ENCODE assay signal across 8 cellular contexts in genomic region chr9:98074119-98074990, GRCh38. TPM values are rescaled to one million over a fixed set of nuclear protein-coding genes. Genes with fewer than 3 reads are reported as not detected.
DNase-seq lines count a peak whose midpoint lies in the region; ATAC-seq and TF ChIP-seq lines count a peak whose summit lies in the region.

No MANE protein-coding gene starts in this region.

- no peaks in the 10 kb centered on the region for H3K9me3 Mint-ChIP-seq in activated T-cell treated with anti-CD3 and anti-CD28 coated beads, Interleukin-2, amount 50 U/mL, for 4 hours
- no peaks in the 10 kb centered on the region for H3K9me3 Mint-ChIP-seq in natural killer cell

- H3K27me3 ChIP-seq in BJ (ENCODE audit: control insufficient read depth, insufficient read depth, low read length) = no peaks in the 10 kb centered on the region
- H3K27me3 ChIP-seq in H7 (ENCODE audit: control insufficient read depth, insufficient read depth, low read length) = no peaks in the 10 kb centered on the region
- H3K27me3 ChIP-seq in NT2/D1 (ENCODE audit: insufficient read depth, insufficient read length) = no peaks in the 10 kb centered on the region
- no peaks in the 10 kb centered on the region for H3K27me3 ChIP-seq in esophagus squamous epithelium

- CTCF ChIA-PET in BJ (lab: Yijun Ruan, JAX) = interaction anchor here (0.7 to 3.4 kb wide), 26 partner anchors 13 to 703 kb away, joined by 3 to 17 read pairs (median 4); partner anchors contain the start of gene NANS

- H3K36me3 Mint-ChIP-seq in activated T-cell treated with anti-CD3 and anti-CD28 coated beads, Interleukin-2, amount 50 U/mL, for 4 hours (ENCODE audit: insufficient read depth) = peaks cover 19% of the 10 kb centered on the region
- no peaks in the 10 kb centered on the region for H3K36me3 Mint-ChIP-seq in natural killer cell

- no peak for TF ChIP-seq POLR2A in esophagus squamous epithelium (IDR thresholded peaks at IDR 0.05)

- peak in 1 of 2 donors; percentile 36 for ATAC-seq in activated T-cell treated with anti-CD3 and anti-CD28 coated beads, Interleukin-2, amount 50 U/mL, for 4 hours
- peak; percentile 73 to 85 (median 76) for ATAC-seq in natural killer cell
- no peak for ATAC-seq in GM21360 (IDR thresholded peaks at IDR 0.05; ENCODE audit: unreplicated experiment)

- H3K4me3 ChIP-seq in BJ (ENCODE audit: low read depth, low read length) (no peak overlapping the region), H7 (ENCODE audit: insufficient read depth, low read depth, low read length) (no peak overlapping the region), NT2/D1 (ENCODE audit: insufficient read length, low read depth) (no peak overlapping the region), esophagus squamous epithelium (no peak overlapping the region)

- WGBS in esophagus squamous epithelium, 2 donors = 11 to 14% methylated on average over 7 to 11 of the region's 13 CpGs

- TF ChIP-seq CTCF in BJ (IDR thresholded peaks at IDR 0.05; ENCODE audit: insufficient read depth, low read depth, low read length) = peak; percentile 93
- peak; percentile 91 to 99 (median 93) for TF ChIP-seq CTCF in esophagus squamous epithelium (IDR thresholded peaks at IDR 0.05)
- TF ChIP-seq CTCF in natural killer cell (IDR thresholded peaks at IDR 0.05) = peak; percentile 98

- peak overlapping the region in 1 of 2 donors; percentile 27 for H3K27ac Mint-ChIP-seq in natural killer cell

- peaks cover 28% of the 10 kb centered on the region for H3K4me1 Mint-ChIP-seq in activated T-cell treated with anti-CD3 and anti-CD28 coated beads, Interleukin-2, amount 50 U/mL, for 4 hours (ENCODE audit: low read depth)
- H3K4me1 Mint-ChIP-seq in natural killer cell = peaks cover 0 to 12% of the 10 kb centered on the region in 2 donors

- H3K4me1 ChIP-seq in NT2/D1 (ENCODE audit: insufficient read depth, insufficient read length) = peaks cover 12% of the 10 kb centered on the region
- H3K4me1 ChIP-seq in esophagus squamous epithelium = peaks cover 34 to 61% (median 36%) of the 10 kb centered on the region in 3 donors

- intact Hi-C loops in esophagus squamous epithelium (cut with DNase I) = no loop called here
- intact Hi-C loops in natural killer cell (cut with micrococcal nuclease) = loop anchor here (1.0 to 5.0 kb wide), 4 partner anchors 44 to 189 kb away; partner anchors contain the start of gene TRIM14

- H3K36me3 ChIP-seq in BJ (ENCODE audit: control insufficient read depth, insufficient read depth, low read length) (peaks cover 8% of the 10 kb centered on the region), H7 (replicated peaks; ENCODE audit: control insufficient read depth, insufficient read depth, low read length) (peaks cover 1% of the 10 kb centered on the region; the same call in 1 of the 2 replicates), NT2/D1 (ENCODE audit: insufficient read depth, insufficient read length, low read length) (peaks cover 36% of the 10 kb centered on the region), esophagus squamous epithelium (peaks cover 3 to 26% (median 5%) of the 10 kb centered on the region in 3 donors)

- no peak overlapping the region for H3K4me3 Mint-ChIP-seq in activated T-cell treated with anti-CD3 and anti-CD28 coated beads, Interleukin-2, amount 50 U/mL, for 4 hours
- no peak overlapping the region for H3K4me3 Mint-ChIP-seq in natural killer cell

- H3K9me3 ChIP-seq in NT2/D1 (ENCODE audit: insufficient read depth, low read length) (no peaks in the 10 kb centered on the region), esophagus squamous epithelium (no peaks in the 10 kb centered on the region)

- H3K9ac ChIP-seq in NT2/D1 (ENCODE audit: insufficient read length, low read depth) = peak overlapping the region; percentile 47

- H3K27ac ChIP-seq in esophagus squamous epithelium (peak overlapping the region; percentile 78 to 87 (median 84)), substantia nigra (ENCODE audit: low read depth, low read length, poor library complexity, severe bottlenecking) (no peak overlapping the region)

- POLR2A ChIA-PET in BJ (lab: Charles Lee) = interaction anchor here (0.6 kb wide), 1 partner anchor 122 kb away, joined by 3 read pairs; no protein-coding TSS in a partner anchor

- H3K27me3 Mint-ChIP-seq in activated T-cell treated with anti-CD3 and anti-CD28 coated beads, Interleukin-2, amount 50 U/mL, for 4 hours (ENCODE audit: low read depth) = no peaks in the 10 kb centered on the region
- no peaks in the 10 kb centered on the region for H3K27me3 Mint-ChIP-seq in natural killer cell (ENCODE audit: low read depth in 2 of 2)

- DNase-seq in BJ (ENCODE audit: low read depth) = no peak
- DNase-seq in H7 = peak; percentile 80
- DNase-seq in NT2/D1 (ENCODE audit: low read depth, low spot score) = peak; percentile 71
- peak; percentile 60 for DNase-seq in activated T-cell treated with anti-CD3 and anti-CD28 coated beads, Interleukin-2, amount 50 U/mL, for 4 hours
- no peak for DNase-seq in esophagus squamous epithelium (lab: John Stamatoyannopoulos, UW)
- DNase-seq in natural killer cell = peak; percentile 61
- peak in 39 of 49 donors; percentile 4 to 72 (median 29) for DNase-seq in substantia nigra (lab: John Stamatoyannopoulos, UW)

RNA-seq across cellular contexts. Expression of gene NANS, which starts 17.8 kb away (rescaled TPM):
- 142 TPM in 2 replicates for polyA plus RNA-seq in BJ (2011; rRNA removed)
- 59.2 and 71.1 TPM in 2 replicates for polyA minus RNA-seq in BJ (2011; rRNA and poly(A)+ RNA removed)
- total RNA-seq in H7 (2014; rRNA removed; shearing (Covaris generic)) = 67.0 and 68.9 TPM in 2 replicates
- total RNA-seq in activated T-cell treated with anti-CD3 and anti-CD28 coated beads, Interleukin-2, amount 50 U/mL, for 4 hours = 10 to 100 TPM; 48.4 to 57.2 (median 49.1) TPM
- 10 to 100 TPM; 46.2 to 72.0 (median 58.4) TPM for total RNA-seq in esophagus squamous epithelium
- 10 to 100 TPM; 30.7 to 36.8 (median 34.1) TPM for total RNA-seq in natural killer cell

RNA-seq across cellular contexts. Expression of gene TRIM14, which starts 44.7 kb away (rescaled TPM):
- 9.9 and 10.1 TPM in 2 replicates for polyA plus RNA-seq in BJ (2011; rRNA removed)
- polyA minus RNA-seq in BJ (2011; rRNA and poly(A)+ RNA removed) = 5.0 and 6.2 TPM in 2 replicates
- total RNA-seq in H7 (2014; rRNA removed; shearing (Covaris generic)) = 3.7 and 3.8 TPM in 2 replicates
- 10 to 100 TPM; 30.4 to 40.6 (median 32.5) TPM for total RNA-seq in activated T-cell treated with anti-CD3 and anti-CD28 coated beads, Interleukin-2, amount 50 U/mL, for 4 hours
- total RNA-seq in esophagus squamous epithelium (10 to 100 TPM; 21.0 to 39.2 (median 31.6) TPM), natural killer cell (10 to 100 TPM; 45.1 to 66.5 (median 65.3) TPM)

Comparison
In these comparisons a context has a peak if more than half of its experiments do, and no peak if none do; other contexts are left out.
1. DNase-seq: peak in H7 (single experiment), NT2/D1 (single experiment), activated T-cell treated with anti-CD3 and anti-CD28 coated beads, Interleukin-2, amount 50 U/mL, for 4 hours (single experiment), natural killer cell (single experiment) and substantia nigra (39 of 49); none in BJ (single experiment) and esophagus squamous epithelium (single experiment).
2. Peak in every context shown above with its lines, with median percentiles within 50 percentile points of each other: CTCF ChIP-seq.